In genomic region chr16:31458835-31459721, GRCh38 we compare ENCODE assay signal across 1 cellular context.
TF ChIP-seq lines count a peak whose summit lies in the region.

ARMC5 (plus strand) TSS chr16:31459501; CDS start chr16:31459525, 24 bp downstream.

TF ChIP-seq in HepG2, 621 proteins besides CTCF, POLR2A, EP300 and RAD21 (continued from another document and continues in another):
- TF ChIP-seq CREM (IDR thresholded peaks at IDR 0.05) (peak; percentile 98), CREM (CRISPR knock-in tag; IDR thresholded peaks at IDR 0.05) (peak; percentile 73; the same call in 1 of the 2 replicates), POLR2G (IDR thresholded peaks at IDR 0.05; ENCODE audit: low read depth, low read length) (peak; percentile 95), IKZF4 (CRISPR knock-in tag; IDR thresholded peaks at IDR 0.05; ENCODE audit: borderline replicate concordance, low read depth, not compliant biosample characterization) (no peak), FOXP1 (IDR thresholded peaks at IDR 0.05) (no peak), FOXP1 (CRISPR knock-in tag; IDR thresholded peaks at IDR 0.05) (no peak; the same call in none of the 2 replicates), SIN3A (IDR thresholded peaks at IDR 0.05; ENCODE audit: borderline replicate concordance, low read depth, low read length) (peak; percentile 74), HNRNPL (IDR thresholded peaks at IDR 0.05; ENCODE audit: low read depth, low read length) (peak; percentile 48; the same call in 1 of the 2 replicates), CHCHD3 (CRISPR knock-in tag; IDR thresholded peaks at IDR 0.05) (no peak), ZNF296 (CRISPR knock-in tag; conservative IDR thresholded peaks at IDR 0.05) (no peak), RXRB (CRISPR knock-in tag; IDR thresholded peaks at IDR 0.05; ENCODE audit: borderline replicate concordance) (peak; percentile 34; the same call in 1 of the 2 replicates), FUBP1 (CRISPR knock-in tag; IDR thresholded peaks at IDR 0.05; ENCODE audit: borderline replicate concordance) (no peak), ZFAT (CRISPR knock-in tag; conservative IDR thresholded peaks at IDR 0.05) (0 out of 2 replicates have a peak, but pooled peaks have one; percentile 29), U2AF2 (IDR thresholded peaks at IDR 0.05; ENCODE audit: low read depth, low read length) (no peak), ZNF124 (CRISPR knock-in tag; IDR thresholded peaks at IDR 0.05) (peak; percentile 78; the same call in 1 of the 2 replicates), ZNF589 (CRISPR knock-in tag; conservative IDR thresholded peaks at IDR 0.05) (no peak), ZNF33A (CRISPR knock-in tag; IDR thresholded peaks at IDR 0.05; ENCODE audit: borderline replicate concordance) (no peak), ZXDC (CRISPR knock-in tag; IDR thresholded peaks at IDR 0.05) (peak; percentile 93; the same call in 1 of the 2 replicates), ZBTB44 (CRISPR knock-in tag; IDR thresholded peaks at IDR 0.05) (0 out of 2 replicates have a peak, but pooled peaks have one; percentile 32), FOXO1 (CRISPR knock-in tag; IDR thresholded peaks at IDR 0.05) (peak; percentile 41), ARHGAP35 (CRISPR knock-in tag; IDR thresholded peaks at IDR 0.05; ENCODE audit: borderline replicate concordance) (peak; percentile 84), FOXK1 (CRISPR knock-in tag; IDR thresholded peaks at IDR 0.05; ENCODE audit: borderline replicate concordance, low read depth) (peak; percentile 90), ZBTB7B (CRISPR knock-in tag; IDR thresholded peaks at IDR 0.05) (peak; percentile 69; the same call in 1 of the 2 replicates), ZKSCAN5 (CRISPR knock-in tag; IDR thresholded peaks at IDR 0.05) (0 out of 2 replicates have a peak, but pooled peaks have one; percentile 11), GLMP (CRISPR knock-in tag; IDR thresholded peaks at IDR 0.05; ENCODE audit: borderline replicate concordance) (no peak; the same call in 1 of the 2 replicates), ZNF503 (CRISPR knock-in tag; IDR thresholded peaks at IDR 0.05) (peak; percentile 89), SRSF1 (optimal IDR thresholded peaks at IDR 0.05; ENCODE audit: low read depth, low read length) (peak; percentile 82), IKZF1 (IDR thresholded peaks at IDR 0.05) (no peak), GPN1 (CRISPR knock-in tag; IDR thresholded peaks at IDR 0.05; ENCODE audit: borderline replicate concordance) (peak; percentile 11; the same call in 1 of the 2 replicates), CEBPZ (IDR thresholded peaks at IDR 0.05; ENCODE audit: low read length) (no peak), HOXA7 (CRISPR knock-in tag; IDR thresholded peaks at IDR 0.05) (no peak), ZNF333 (CRISPR knock-in tag; IDR thresholded peaks at IDR 0.05; ENCODE audit: borderline replicate concordance) (peak; percentile 38; the same call in 1 of the 2 replicates), ZBTB2 (CRISPR knock-in tag; IDR thresholded peaks at IDR 0.05; ENCODE audit: low read depth) (peak; percentile 64), MYPOP (CRISPR knock-in tag; IDR thresholded peaks at IDR 0.05) (peak; percentile 94), ZNF678 (CRISPR knock-in tag; IDR thresholded peaks at IDR 0.05) (peak; percentile 70; the same call in 1 of the 2 replicates), ZNF850 (CRISPR knock-in tag; conservative IDR thresholded peaks at IDR 0.05) (no peak), TAF15 (IDR thresholded peaks at IDR 0.05; ENCODE audit: low read depth, low read length, poor library complexity, severe bottlenecking) (no peak), PAX8 (CRISPR knock-in tag; IDR thresholded peaks at IDR 0.05; ENCODE audit: borderline replicate concordance) (peak; percentile 25; the same call in 1 of the 2 replicates), TCF7 (IDR thresholded peaks at IDR 0.05; ENCODE audit: low read depth) (no peak), ZNF549 (CRISPR knock-in tag; IDR thresholded peaks at IDR 0.05) (0 out of 2 replicates have a peak, but pooled peaks have one; percentile 22), SATB2 (CRISPR knock-in tag; IDR thresholded peaks at IDR 0.05) (peak; percentile 84; the same call in 1 of the 2 replicates), ZNF136 (CRISPR knock-in tag; IDR thresholded peaks at IDR 0.05; ENCODE audit: low read depth) (peak; percentile 94; the same call in 1 of the 2 replicates), EEA1 (CRISPR knock-in tag; IDR thresholded peaks at IDR 0.05; ENCODE audit: borderline replicate concordance) (peak; percentile 98), EED (CRISPR knock-in tag; IDR thresholded peaks at IDR 0.05) (peak; percentile 90; the same call in 1 of the 2 replicates), ZNF496 (CRISPR knock-in tag; IDR thresholded peaks at IDR 0.05; ENCODE audit: insufficient replicate concordance) (no peak), FOXM1 (CRISPR knock-in tag; IDR thresholded peaks at IDR 0.05) (no peak), PCBP1 (IDR thresholded peaks at IDR 0.05; ENCODE audit: borderline replicate concordance, low read depth, low read length) (peak; percentile 17; the same call in 1 of the 2 replicates), ZSCAN9 (CRISPR knock-in tag; IDR thresholded peaks at IDR 0.05; ENCODE audit: borderline replicate concordance) (peak; percentile 47; the same call in 1 of the 2 replicates)
